ENCODE assay signal across 29 cellular contexts in the genomic region with DNA sequence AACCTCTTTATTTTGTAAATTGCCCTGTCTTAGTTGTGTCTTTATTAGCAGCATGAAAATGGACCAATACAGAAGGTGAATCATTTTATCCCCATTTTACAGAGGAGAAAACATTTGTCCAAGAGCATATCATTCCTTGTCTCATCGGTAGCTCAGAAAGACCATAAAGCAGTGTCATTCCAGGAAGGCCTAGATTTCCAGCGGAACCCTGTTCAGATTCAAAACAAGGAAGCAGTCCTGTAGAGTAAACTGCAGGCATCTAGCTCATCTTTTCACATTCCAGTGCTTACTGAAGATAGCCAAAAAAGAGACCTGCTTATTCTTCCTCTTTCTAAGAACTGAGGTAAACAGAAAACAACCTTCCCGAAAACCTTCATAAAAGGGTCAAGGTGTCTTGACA.
"Had no signal": no experiment of that assay in that cellular context is flagged by ENCODE, and none has a peak within 500 bp of the region (broad histone marks: within the 10 kb centered on the region; RNA-seq: fewer than 3 reads in every experiment).

No MANE protein-coding gene starts in this region.

- ATAC-seq: activated T-cell treated with anti-CD3 and anti-CD28 coated beads, Interleukin-2, amount 50 U/mL, for 72 hours; activated T-helper 17 cell treated with anti-CD3 and anti-CD28 coated beads, Interleukin-2, amount 50 U/mL, for 72 hours; effector memory CD8-positive, alpha-beta T cell; gastroesophageal sphincter; WTC11 had no signal

- H3K4me3 ChIP-seq: esophagus squamous epithelium, gastroesophageal sphincter had no signal

- H3K27ac ChIP-seq: brain microvascular endothelial cell, epithelial cell of prostate, esophagus squamous epithelium, gastroesophageal sphincter had no signal

- H3K4me1 ChIP-seq: esophagus squamous epithelium, gastroesophageal sphincter had no signal

- H3K4me3 Mint-ChIP-seq: activated CD4-positive, alpha-beta memory T cell treated with anti-CD3 and anti-CD28 coated beads, Interleukin-2, amount 10 ng/mL, durations not matched to agents 7 days and 5 days; activated CD4-positive, alpha-beta T cell treated with anti-CD3 and anti-CD28 coated beads, Interleukin-2, amount 10 ng/mL, durations not matched to agents 7 days and 5 days; activated naive CD8-positive, alpha-beta T cell; activated T-cell treated with anti-CD3 and anti-CD28 coated beads, Interleukin-2, amount 50 U/mL, for 24 hours; activated T-cell treated with anti-CD3 and anti-CD28 coated beads, Interleukin-2, amount 50 U/mL, for 72 hours; activated T-helper 17 cell treated with anti-CD3 and anti-CD28 coated beads, Interleukin-2, amount 50 U/mL, for 72 hours; central memory CD8-positive, alpha-beta T cell; effector memory CD8-positive, alpha-beta T cell; WTC11 had no signal

- H3K9me3 Mint-ChIP-seq: activated T-cell treated with anti-CD3 and anti-CD28 coated beads, Interleukin-2, amount 50 U/mL, for 72 hours; activated T-helper 17 cell treated with anti-CD3 and anti-CD28 coated beads, Interleukin-2, amount 50 U/mL, for 72 hours; central memory CD8-positive, alpha-beta T cell; effector memory CD8-positive, alpha-beta T cell had no signal

- H3K27me3 ChIP-seq: brain microvascular endothelial cell, esophagus squamous epithelium, gastroesophageal sphincter had no signal

- H3K27ac Mint-ChIP-seq: activated CD4-positive, alpha-beta memory T cell treated with anti-CD3 and anti-CD28 coated beads, Interleukin-2, amount 10 ng/mL, durations not matched to agents 7 days and 5 days; activated CD4-positive, alpha-beta T cell treated with anti-CD3 and anti-CD28 coated beads, Interleukin-2, amount 10 ng/mL, durations not matched to agents 7 days and 5 days; activated naive CD8-positive, alpha-beta T cell; activated T-cell treated with anti-CD3 and anti-CD28 coated beads, Interleukin-2, amount 50 U/mL, for 24 hours; activated T-cell treated with anti-CD3 and anti-CD28 coated beads, Interleukin-2, amount 50 U/mL, for 72 hours; activated T-helper 17 cell treated with anti-CD3 and anti-CD28 coated beads, Interleukin-2, amount 50 U/mL, for 72 hours; WTC11 had no signal

- H3K27me3 Mint-ChIP-seq: activated CD4-positive, alpha-beta memory T cell treated with anti-CD3 and anti-CD28 coated beads, Interleukin-2, amount 10 ng/mL, durations not matched to agents 7 days and 5 days; activated CD4-positive, alpha-beta T cell treated with anti-CD3 and anti-CD28 coated beads, Interleukin-2, amount 10 ng/mL, durations not matched to agents 7 days and 5 days; activated naive CD8-positive, alpha-beta T cell; activated T-cell treated with anti-CD3 and anti-CD28 coated beads, Interleukin-2, amount 50 U/mL, for 24 hours; activated T-helper 17 cell treated with anti-CD3 and anti-CD28 coated beads, Interleukin-2, amount 50 U/mL, for 72 hours; central memory CD8-positive, alpha-beta T cell; effector memory CD8-positive, alpha-beta T cell had no signal

- H3K9me3 ChIP-seq: esophagus squamous epithelium, gastroesophageal sphincter had no signal

- H3K4me1 Mint-ChIP-seq: activated CD4-positive, alpha-beta T cell treated with anti-CD3 and anti-CD28 coated beads, Interleukin-2, amount 10 ng/mL, durations not matched to agents 7 days and 5 days; activated T-helper 17 cell treated with anti-CD3 and anti-CD28 coated beads, Interleukin-2, amount 50 U/mL, for 72 hours; central memory CD8-positive, alpha-beta T cell had no signal

- DNase-seq: activated CD4-positive, alpha-beta memory T cell treated with anti-CD3 and anti-CD28 coated beads, Interleukin-2, amount 10 ng/mL, durations not matched to agents 7 days and 5 days; activated CD4-positive, alpha-beta T cell treated with anti-CD3 and anti-CD28 coated beads for 1 hour; activated CD4-positive, alpha-beta T cell treated with anti-CD3 and anti-CD28 coated beads for 4 hours; activated CD4-positive, alpha-beta T cell treated with anti-CD3 and anti-CD28 coated beads, Interleukin-2, amount 10 ng/mL, durations not matched to agents 7 days and 5 days; activated CD4-positive, alpha-beta T cell treated with anti-CD3 and anti-CD28 coated beads, Interleukin-2, amount 50 U/mL, for 4 hours; activated CD8-positive, alpha-beta memory T cell treated with anti-CD3 and anti-CD28 coated beads, Interleukin-2, amount 50 U/mL, for 48 hours; activated effector memory CD4-positive, alpha-beta T cell treated with Interleukin-2 at 50 U/mL for 16 hours; activated gamma-delta T cell treated with Interleukin-2 at 50 U/mL for 16 hours; activated naive CD4-positive, alpha-beta T cell treated with anti-CD3 and anti-CD28 coated beads, Interleukin-2, amount 50 U/mL, for 16 hours; activated naive CD4-positive, alpha-beta T cell treated with Interleukin-2 at 50 U/mL for 16 hours; activated T-cell treated with anti-CD3 and anti-CD28 coated beads for 4 hours; activated T-cell treated with anti-CD3 and anti-CD28 coated beads, Interleukin-2, amount 50 U/mL, for 24 hours; activated T-cell treated with anti-CD3 and anti-CD28 coated beads, Interleukin-2, amount 50 U/mL, for 72 hours; amniotic stem cell; anterior cingulate cortex; brain microvascular endothelial cell; cortex of kidney; dermis blood vessel endothelial cell; effector CD4-positive, alpha-beta T cell; effector memory CD8-positive, alpha-beta T cell; esophagus squamous epithelium; foreskin melanocyte; T-helper 2 cell had no signal
